Comparison of ENCODE assay signal across 1 cellular context in the genomic region with DNA sequence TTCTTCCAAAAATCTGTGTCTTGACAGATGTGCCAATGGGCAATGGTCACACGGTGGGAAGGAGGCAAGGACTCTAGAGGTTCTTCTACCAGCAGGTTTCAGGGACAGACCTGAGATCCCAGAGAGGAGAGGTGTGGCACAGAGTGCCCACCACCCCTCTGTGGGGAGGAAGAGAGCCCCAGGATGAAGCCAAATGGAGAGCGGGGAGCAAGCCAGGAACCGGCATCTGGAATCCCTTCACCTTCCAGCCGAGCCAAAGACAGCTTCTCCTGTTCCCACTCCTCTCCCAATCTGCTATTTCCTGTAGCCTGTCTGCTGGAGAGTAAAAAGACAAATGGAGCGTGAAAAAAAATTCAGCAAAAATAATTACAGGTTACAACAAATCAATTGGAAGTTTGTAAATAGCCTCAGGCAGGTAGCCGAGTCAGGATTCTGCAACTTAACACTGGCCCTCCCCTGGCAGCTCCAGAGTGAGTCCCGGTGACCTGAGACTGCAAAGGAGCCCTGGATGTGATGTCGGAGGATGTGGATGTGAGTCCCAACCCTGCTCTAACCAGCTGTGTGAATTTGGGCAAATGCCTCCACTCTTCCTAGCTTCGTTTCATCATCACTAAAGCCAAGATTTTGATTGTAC.
TF ChIP-seq lines count a peak whose summit lies in the region.

No MANE protein-coding gene starts in this region.

TF ChIP-seq in GM23338, 12 proteins besides CTCF, POLR2A, EP300 and RAD21 (continued from another document):
- TF ChIP-seq, protein P1, sequence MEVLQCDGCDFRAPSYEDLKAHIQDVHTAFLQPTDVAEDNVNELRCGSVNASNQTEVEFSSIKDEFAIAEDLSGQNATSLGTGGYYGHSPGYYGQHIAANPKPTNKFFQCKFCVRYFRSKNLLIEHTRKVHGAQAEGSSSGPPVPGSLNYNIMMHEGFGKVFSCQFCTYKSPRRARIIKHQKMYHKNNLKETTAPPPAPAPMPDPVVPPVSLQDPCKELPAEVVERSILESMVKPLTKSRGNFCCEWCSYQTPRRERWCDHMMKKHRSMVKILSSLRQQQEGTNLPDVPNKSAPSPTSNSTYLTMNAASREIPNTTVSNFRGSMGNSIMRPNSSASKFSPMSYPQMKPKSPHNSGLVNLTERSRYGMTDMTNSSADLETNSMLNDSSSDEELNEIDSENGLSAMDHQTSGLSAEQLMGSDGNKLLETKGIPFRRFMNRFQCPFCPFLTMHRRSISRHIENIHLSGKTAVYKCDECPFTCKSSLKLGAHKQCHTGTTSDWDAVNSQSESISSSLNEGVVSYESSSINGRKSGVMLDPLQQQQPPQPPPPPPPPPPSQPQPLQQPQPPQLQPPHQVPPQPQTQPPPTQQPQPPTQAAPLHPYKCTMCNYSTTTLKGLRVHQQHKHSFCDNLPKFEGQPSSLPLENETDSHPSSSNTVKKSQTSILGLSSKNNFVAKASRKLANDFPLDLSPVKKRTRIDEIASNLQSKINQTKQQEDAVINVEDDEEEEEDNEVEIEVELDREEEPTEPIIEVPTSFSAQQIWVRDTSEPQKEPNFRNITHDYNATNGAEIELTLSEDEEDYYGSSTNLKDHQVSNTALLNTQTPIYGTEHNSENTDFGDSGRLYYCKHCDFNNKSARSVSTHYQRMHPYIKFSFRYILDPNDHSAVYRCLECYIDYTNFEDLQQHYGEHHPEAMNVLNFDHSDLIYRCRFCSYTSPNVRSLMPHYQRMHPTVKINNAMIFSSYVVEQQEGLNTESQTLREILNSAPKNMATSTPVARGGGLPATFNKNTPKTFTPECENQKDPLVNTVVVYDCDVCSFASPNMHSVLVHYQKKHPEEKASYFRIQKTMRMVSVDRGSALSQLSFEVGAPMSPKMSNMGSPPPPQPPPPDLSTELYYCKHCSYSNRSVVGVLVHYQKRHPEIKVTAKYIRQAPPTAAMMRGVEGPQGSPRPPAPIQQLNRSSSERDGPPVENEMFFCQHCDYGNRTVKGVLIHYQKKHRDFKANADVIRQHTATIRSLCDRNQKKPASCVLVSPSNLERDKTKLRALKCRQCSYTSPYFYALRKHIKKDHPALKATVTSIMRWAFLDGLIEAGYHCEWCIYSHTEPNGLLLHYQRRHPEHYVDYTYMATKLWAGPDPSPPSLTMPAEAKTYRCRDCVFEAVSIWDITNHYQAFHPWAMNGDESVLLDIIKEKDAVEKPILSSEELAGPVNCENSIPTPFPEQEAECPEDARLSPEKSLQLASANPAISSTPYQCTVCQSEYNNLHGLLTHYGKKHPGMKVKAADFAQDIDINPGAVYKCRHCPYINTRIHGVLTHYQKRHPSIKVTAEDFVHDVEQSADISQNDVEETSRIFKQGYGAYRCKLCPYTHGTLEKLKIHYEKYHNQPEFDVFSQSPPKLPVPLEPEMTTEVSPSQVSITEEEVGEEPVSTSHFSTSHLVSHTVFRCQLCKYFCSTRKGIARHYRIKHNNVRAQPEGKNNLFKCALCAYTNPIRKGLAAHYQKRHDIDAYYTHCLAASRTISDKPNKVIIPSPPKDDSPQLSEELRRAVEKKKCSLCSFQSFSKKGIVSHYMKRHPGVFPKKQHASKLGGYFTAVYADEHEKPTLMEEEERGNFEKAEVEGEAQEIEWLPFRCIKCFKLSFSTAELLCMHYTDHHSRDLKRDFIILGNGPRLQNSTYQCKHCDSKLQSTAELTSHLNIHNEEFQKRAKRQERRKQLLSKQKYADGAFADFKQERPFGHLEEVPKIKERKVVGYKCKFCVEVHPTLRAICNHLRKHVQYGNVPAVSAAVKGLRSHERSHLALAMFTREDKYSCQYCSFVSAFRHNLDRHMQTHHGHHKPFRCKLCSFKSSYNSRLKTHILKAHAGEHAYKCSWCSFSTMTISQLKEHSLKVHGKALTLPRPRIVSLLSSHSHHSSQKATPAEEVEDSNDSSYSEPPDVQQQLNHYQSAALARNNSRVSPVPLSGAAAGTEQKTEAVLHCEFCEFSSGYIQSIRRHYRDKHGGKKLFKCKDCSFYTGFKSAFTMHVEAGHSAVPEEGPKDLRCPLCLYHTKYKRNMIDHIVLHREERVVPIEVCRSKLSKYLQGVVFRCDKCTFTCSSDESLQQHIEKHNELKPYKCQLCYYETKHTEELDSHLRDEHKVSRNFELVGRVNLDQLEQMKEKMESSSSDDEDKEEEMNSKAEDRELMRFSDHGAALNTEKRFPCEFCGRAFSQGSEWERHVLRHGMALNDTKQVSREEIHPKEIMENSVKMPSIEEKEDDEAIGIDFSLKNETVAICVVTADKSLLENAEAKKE (CRISPR knock-in tag; IDR thresholded peaks at IDR 0.05): no peak
- TF ChIP-seq NANOG (IDR thresholded peaks at IDR 0.05; ENCODE audit: borderline replicate concordance): no peak
